ENCODE assay signal across 21 cellular contexts in genomic region chr10:103727991-103728689, GRCh38.
"Had no signal": no experiment of that assay in that cellular context is flagged by ENCODE, and none has a peak within 500 bp of the region (broad histone marks: within the 10 kb centered on the region; RNA-seq: fewer than 3 reads in every experiment).

No MANE protein-coding gene starts in this region.

- H3K27ac Mint-ChIP-seq: activated CD4-positive, alpha-beta memory T cell treated with anti-CD3 and anti-CD28 coated beads, Interleukin-2, amount 10 ng/mL, durations not matched to agents 7 days and 5 days; activated CD4-positive, alpha-beta T cell treated with anti-CD3 and anti-CD28 coated beads for 36 hours; activated CD8-positive, alpha-beta memory T cell treated with anti-CD3 and anti-CD28 coated beads, Interleukin-2, amount 10 ng/mL, durations not matched to agents 7 days and 5 days; activated naive CD8-positive, alpha-beta T cell treated with anti-CD3 and anti-CD28 coated beads, Interleukin-2, amount 10 ng/mL, durations not matched to agents 7 days and 5 days; activated T-helper 17 cell treated with anti-CD3 and anti-CD28 coated beads, Interleukin-2, amount 50 U/mL, for 72 hours; dendritic cell treated with granulocyte-macrophage colony-stimulating factor and Interleukin-4, amounts not matched to agents 40 ng/mL and 50 ng/mL, for 4 days; effector memory CD8-positive, alpha-beta T cell; T-helper 2 cell treated with Interferon-gamma antibody and Interleukin-4, amounts not matched to agents 5 μg/mL and 100 μg/mL, for 36 hours; WTC11 had no signal

- H3K9me3 Mint-ChIP-seq: activated CD4-positive, alpha-beta memory T cell treated with anti-CD3 and anti-CD28 coated beads, Interleukin-2, amount 10 ng/mL, durations not matched to agents 7 days and 5 days; activated naive CD8-positive, alpha-beta T cell treated with anti-CD3 and anti-CD28 coated beads, Interleukin-2, amount 10 ng/mL, durations not matched to agents 7 days and 5 days; activated T-helper 17 cell treated with anti-CD3 and anti-CD28 coated beads, Interleukin-2, amount 50 U/mL, for 72 hours; dendritic cell treated with granulocyte-macrophage colony-stimulating factor and Interleukin-4, amounts not matched to agents 40 ng/mL and 50 ng/mL, for 4 days; effector memory CD8-positive, alpha-beta T cell; naive thymus-derived CD8-positive, alpha-beta T cell; T-helper 2 cell treated with Interferon-gamma antibody and Interleukin-4, amounts not matched to agents 5 μg/mL and 100 μg/mL, for 36 hours; WTC11 had no signal

- H2AFZ ChIP-seq: parathyroid adenoma had no signal

- H3K27me3 Mint-ChIP-seq: activated CD4-positive, alpha-beta T cell treated with anti-CD3 and anti-CD28 coated beads for 36 hours; activated T-helper 17 cell treated with anti-CD3 and anti-CD28 coated beads, Interleukin-2, amount 50 U/mL, for 72 hours; effector memory CD8-positive, alpha-beta T cell; naive thymus-derived CD8-positive, alpha-beta T cell had no signal

- H3K27me3 ChIP-seq: brain microvascular endothelial cell, neutrophil, spleen, tibial artery, vagina had no signal

- H3K4me3 Mint-ChIP-seq: activated CD4-positive, alpha-beta memory T cell treated with anti-CD3 and anti-CD28 coated beads, Interleukin-2, amount 10 ng/mL, durations not matched to agents 7 days and 5 days; activated CD4-positive, alpha-beta T cell treated with anti-CD3 and anti-CD28 coated beads for 36 hours; activated CD8-positive, alpha-beta memory T cell treated with anti-CD3 and anti-CD28 coated beads, Interleukin-2, amount 10 ng/mL, durations not matched to agents 7 days and 5 days; activated naive CD8-positive, alpha-beta T cell treated with anti-CD3 and anti-CD28 coated beads, Interleukin-2, amount 10 ng/mL, durations not matched to agents 7 days and 5 days; activated T-helper 17 cell treated with anti-CD3 and anti-CD28 coated beads, Interleukin-2, amount 50 U/mL, for 72 hours; dendritic cell treated with granulocyte-macrophage colony-stimulating factor and Interleukin-4, amounts not matched to agents 40 ng/mL and 50 ng/mL, for 4 days; effector memory CD8-positive, alpha-beta T cell; naive thymus-derived CD8-positive, alpha-beta T cell; T-helper 2 cell treated with Interferon-gamma antibody and Interleukin-4, amounts not matched to agents 5 μg/mL and 100 μg/mL, for 36 hours; WTC11 had no signal

- H3K27ac ChIP-seq: brain microvascular endothelial cell, neutrophil, parathyroid adenoma, spleen, tibial artery had no signal

- ATAC-seq: activated CD4-positive, alpha-beta T cell treated with anti-CD3 and anti-CD28 coated beads for 36 hours; activated CD8-positive, alpha-beta memory T cell treated with anti-CD3 and anti-CD28 coated beads, Interleukin-2, amount 10 ng/mL, durations not matched to agents 7 days and 5 days; activated T-helper 17 cell treated with anti-CD3 and anti-CD28 coated beads, Interleukin-2, amount 50 U/mL, for 72 hours; effector memory CD8-positive, alpha-beta T cell; naive thymus-derived CD8-positive, alpha-beta T cell had no signal

- H3K79me2 ChIP-seq: parathyroid adenoma had no signal

- DNase-seq: activated CD4-positive, alpha-beta memory T cell treated with anti-CD3 and anti-CD28 coated beads, Interleukin-2, amount 10 ng/mL, durations not matched to agents 7 days and 5 days; activated CD4-positive, alpha-beta T cell treated with anti-CD3 and anti-CD28 coated beads for 36 hours; activated CD8-positive, alpha-beta memory T cell treated with anti-CD3 and anti-CD28 coated beads, Interleukin-2, amount 10 ng/mL, durations not matched to agents 7 days and 5 days; activated naive CD4-positive, alpha-beta T cell; activated naive CD8-positive, alpha-beta T cell treated with anti-CD3 and anti-CD28 coated beads, Interleukin-2, amount 10 ng/mL, durations not matched to agents 7 days and 5 days; activated T-cell treated with anti-CD3 and anti-CD28 coated beads, Interleukin-2, amount 50 U/mL, for 1 hour; brain microvascular endothelial cell; effector memory CD8-positive, alpha-beta T cell; mesendoderm; naive thymus-derived CD8-positive, alpha-beta T cell; spleen; stimulated activated naive CD4-positive, alpha-beta T cell; SW 1271; tibial artery had no signal

- H3K4me1 Mint-ChIP-seq: activated CD4-positive, alpha-beta T cell treated with anti-CD3 and anti-CD28 coated beads for 36 hours; activated CD8-positive, alpha-beta memory T cell treated with anti-CD3 and anti-CD28 coated beads, Interleukin-2, amount 10 ng/mL, durations not matched to agents 7 days and 5 days had no signal

- H3K4me3 ChIP-seq: spleen, tibial artery, vagina had no signal

- H3K36me3 Mint-ChIP-seq: activated CD8-positive, alpha-beta memory T cell treated with anti-CD3 and anti-CD28 coated beads, Interleukin-2, amount 10 ng/mL, durations not matched to agents 7 days and 5 days; activated naive CD8-positive, alpha-beta T cell treated with anti-CD3 and anti-CD28 coated beads, Interleukin-2, amount 10 ng/mL, durations not matched to agents 7 days and 5 days; naive thymus-derived CD8-positive, alpha-beta T cell; WTC11 had no signal

- H3K36me3 ChIP-seq: brain microvascular endothelial cell, neutrophil had no signal

- H3K9ac ChIP-seq: parathyroid adenoma had no signal

- H3K9me3 ChIP-seq: neutrophil, spleen, tibial artery, vagina had no signal
